8 cellular contexts compared by ENCODE assay signal in genomic region chr5:143182901-143183820, GRCh38.
DNase-seq lines count a peak whose midpoint lies in the region; ATAC-seq and TF ChIP-seq lines count a peak whose summit lies in the region.

No MANE protein-coding gene starts in this region.

- peak; percentile 26 for TF ChIP-seq CTCF in C4-2B (conservative IDR thresholded peaks at IDR 0.05)

- peak overlapping the region; percentile 57 for H3K4me3 Mint-ChIP-seq in activated CD4-positive, alpha-beta memory T cell treated with anti-CD3 and anti-CD28 coated beads for 36 hours

- peak overlapping the region; percentile 90 for H3K27ac Mint-ChIP-seq in activated CD4-positive, alpha-beta memory T cell treated with anti-CD3 and anti-CD28 coated beads for 36 hours

- H3K36me3 Mint-ChIP-seq in activated CD4-positive, alpha-beta memory T cell treated with anti-CD3 and anti-CD28 coated beads for 36 hours: no peaks in the 10 kb centered on the region

- no peaks in the 10 kb centered on the region for H3K9me3 Mint-ChIP-seq in activated CD4-positive, alpha-beta memory T cell treated with anti-CD3 and anti-CD28 coated beads for 36 hours

- ATAC-seq in HG03342 (IDR thresholded peaks at IDR 0.05; ENCODE audit: unreplicated experiment) (peak; percentile 53), SK-N-SH treated with all-trans-retinoic acid at 6 μM for 48 hours (no peak)

- peak; percentile 27 for DNase-seq in GM19240 (ENCODE audit: insufficient read length, low spot score)
- DNase-seq in activated CD4-positive, alpha-beta memory T cell treated with anti-CD3 and anti-CD28 coated beads for 36 hours: peak; percentile 89
- DNase-seq in middle frontal gyrus (ENCODE audit: extremely low spot score, low spot score): peak; percentile 52
- no peak for DNase-seq in SKM-1 treated with dmso at 0.1 percent for 144 hours (lab: John Stamatoyannopoulos, UW; ENCODE audit: unreplicated experiment)
- DNase-seq in A172 (ENCODE audit: low spot score): no peak

- no peaks in the 10 kb centered on the region for H3K27me3 Mint-ChIP-seq in activated CD4-positive, alpha-beta memory T cell treated with anti-CD3 and anti-CD28 coated beads for 36 hours

- H3K4me1 Mint-ChIP-seq in activated CD4-positive, alpha-beta memory T cell treated with anti-CD3 and anti-CD28 coated beads for 36 hours (ENCODE audit: low read depth): peaks cover 56% of the 10 kb centered on the region

- intact Hi-C loops in activated CD4-positive, alpha-beta memory T cell treated with anti-CD3 and anti-CD28 coated beads for 36 hours (cut with micrococcal nuclease): loop anchor here (1.0 to 10.0 kb wide), 13 partner anchors 14 to 1002 kb away; no protein-coding TSS in a partner anchor

- H3K27ac ChIP-seq in C4-2B: peak overlapping the region; percentile 45

- POLR2A ChIA-PET in activated CD4-positive, alpha-beta memory T cell treated with anti-CD3 and anti-CD28 coated beads for 36 hours (lab: Charles Lee): interaction anchor here (0.7 to 1.8 kb wide), 6 partner anchors 23 to 251 kb away, joined by 3 to 5 read pairs (median 4); partner anchors contain the start of gene NR3C1

- CTCF ChIA-PET in activated CD4-positive, alpha-beta memory T cell treated with anti-CD3 and anti-CD28 coated beads for 36 hours (lab: Charles Lee): interaction anchor here (0.7 to 1.9 kb wide), 5 partner anchors 25 to 220 kb away, joined by 3 to 13 read pairs (median 3); partner anchors contain the start of gene NR3C1

TF ChIP-seq in SK-N-SH treated with all-trans-retinoic acid at 6 μM for 48 hours, 23 proteins besides CTCF, POLR2A, EP300 and RAD21:
- TF ChIP-seq CSRNP3 (CRISPR knock-in tag; IDR thresholded peaks at IDR 0.05) (no peak), TCF4 (CRISPR knock-in tag; IDR thresholded peaks at IDR 0.05; ENCODE audit: borderline replicate concordance) (no peak)

Comparison
In these comparisons a context has a peak if more than half of its experiments do, and no peak if none do; other contexts are left out.
1. DNase-seq: peak in GM19240 (single experiment), activated CD4-positive, alpha-beta memory T cell treated with anti-CD3 and anti-CD28 coated beads for 36 hours (single experiment) and middle frontal gyrus (single experiment); none in SKM-1 treated with dmso at 0.1 percent for 144 hours (single experiment) and A172 (single experiment).